ENCODE assay signal across 17 cellular contexts in the genomic region with DNA sequence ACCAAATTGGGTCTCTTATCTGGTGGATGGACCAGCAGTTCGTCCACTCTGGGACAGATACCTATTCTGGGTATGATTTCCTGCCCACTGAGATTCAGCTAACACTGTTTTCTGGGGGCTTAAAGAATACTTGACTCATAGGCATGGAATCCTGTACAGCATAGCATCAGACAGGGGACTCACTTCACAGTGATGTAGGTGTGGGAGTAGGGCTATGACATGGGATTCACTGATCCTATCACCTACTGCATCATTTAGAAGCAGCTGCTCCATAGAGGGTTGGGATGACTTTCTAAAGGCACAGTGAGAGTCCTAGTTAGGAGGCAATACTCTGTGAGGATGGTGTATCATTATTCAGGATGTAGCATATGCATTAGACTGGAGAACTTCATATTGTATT.
DNase-seq lines count a peak whose midpoint lies in the region; ATAC-seq lines count a peak whose summit lies in the region.
"Had no signal": no experiment of that assay in that cellular context is flagged by ENCODE, and none has a peak within 500 bp of the region (broad histone marks: within the 10 kb centered on the region; RNA-seq: fewer than 3 reads in every experiment).

No MANE protein-coding gene starts in this region.

- DNase-seq in activated CD4-positive, alpha-beta T cell treated with anti-CD3 and anti-CD28 coated beads, Interleukin-2, amount 10 ng/mL, durations not matched to agents 24 days and 14 days, result no peak
- DNase-seq in activated CD4-positive, alpha-beta T cell treated with anti-CD3 and anti-CD28 coated beads for 36 hours, result no peak
- DNase-seq in activated T-helper 2 cell treated with anti-CD3 and anti-CD28 coated beads, Interferon-gamma antibody, Interleukin-2, Interleukin-4, amounts not matched to agents 10 μg/mL and 5 μg/mL and 100 μg/mL, durations not matched to agents 14 hours and 24 hours and 36 hours (ENCODE audit: low spot score), result no peak
- DNase-seq in kidney tubule cell (ENCODE audit: low spot score), result peak; percentile 6
- DNase-seq in cerebellar cortex (ENCODE audit: low spot score), result no peak
- no peak for DNase-seq in NCI-H524 treated with DMSO at 0.1 percent for 48 hours (lab: John Stamatoyannopoulos, UW)
- no peak for DNase-seq in superior temporal gyrus (ENCODE audit: extremely low spot score)
- DNase-seq in C1 segment of cervical spinal cord (lab: John Stamatoyannopoulos, UW), result no peak
- DNase-seq: Calu3; CD4-positive, alpha-beta memory T cell; COR-L47; DMS53; DMS79 treated with DMSO at 0.1 percent for 48 hours; GOT3; HFFc6 had no signal

- CTCF ChIA-PET in activated CD4-positive, alpha-beta T cell treated with anti-CD3 and anti-CD28 coated beads for 36 hours (lab: Charles Lee), result no interaction called here

- no peak overlapping the region for H3K4me3 Mint-ChIP-seq in activated CD4-positive, alpha-beta T cell treated with anti-CD3 and anti-CD28 coated beads, Interleukin-2, amount 10 ng/mL, durations not matched to agents 24 days and 14 days
- no peak overlapping the region for H3K4me3 Mint-ChIP-seq in activated CD4-positive, alpha-beta T cell treated with anti-CD3 and anti-CD28 coated beads for 36 hours
- H3K4me3 Mint-ChIP-seq in activated T-helper 2 cell treated with anti-CD3 and anti-CD28 coated beads, Interferon-gamma antibody, Interleukin-2, Interleukin-4, amounts not matched to agents 10 μg/mL and 5 μg/mL and 100 μg/mL, durations not matched to agents 14 hours and 24 hours and 36 hours (ENCODE audit: low read depth), result no peak overlapping the region
- H3K4me3 Mint-ChIP-seq: B cell; CD14-positive monocyte; CD4-positive, alpha-beta memory T cell; HFFc6 had no signal

- peaks cover 53% of the 10 kb centered on the region for H3K4me1 Mint-ChIP-seq in activated CD4-positive, alpha-beta T cell treated with anti-CD3 and anti-CD28 coated beads, Interleukin-2, amount 10 ng/mL, durations not matched to agents 24 days and 14 days
- peaks cover 34% of the 10 kb centered on the region for H3K4me1 Mint-ChIP-seq in activated CD4-positive, alpha-beta T cell treated with anti-CD3 and anti-CD28 coated beads for 36 hours
- H3K4me1 Mint-ChIP-seq in activated T-helper 2 cell treated with anti-CD3 and anti-CD28 coated beads, Interferon-gamma antibody, Interleukin-2, Interleukin-4, amounts not matched to agents 10 μg/mL and 5 μg/mL and 100 μg/mL, durations not matched to agents 14 hours and 24 hours and 36 hours (ENCODE audit: low read depth), result peaks cover 59% of the 10 kb centered on the region
- H3K4me1 Mint-ChIP-seq: CD14-positive monocyte had no signal

- POLR2A ChIA-PET in activated CD4-positive, alpha-beta T cell treated with anti-CD3 and anti-CD28 coated beads for 36 hours (lab: Charles Lee), result no interaction called here

- no peaks in the 10 kb centered on the region for H3K27me3 Mint-ChIP-seq in activated CD4-positive, alpha-beta T cell treated with anti-CD3 and anti-CD28 coated beads, Interleukin-2, amount 10 ng/mL, durations not matched to agents 24 days and 14 days
- H3K27me3 Mint-ChIP-seq in activated CD4-positive, alpha-beta T cell treated with anti-CD3 and anti-CD28 coated beads for 36 hours, result no peaks in the 10 kb centered on the region
- H3K27me3 Mint-ChIP-seq in activated T-helper 2 cell treated with anti-CD3 and anti-CD28 coated beads, Interferon-gamma antibody, Interleukin-2, Interleukin-4, amounts not matched to agents 10 μg/mL and 5 μg/mL and 100 μg/mL, durations not matched to agents 14 hours and 24 hours and 36 hours (ENCODE audit: low read depth), result no peaks in the 10 kb centered on the region
- H3K27me3 Mint-ChIP-seq: B cell; CD4-positive, alpha-beta memory T cell had no signal

- peaks cover 10% of the 10 kb centered on the region for H3K9me3 Mint-ChIP-seq in activated CD4-positive, alpha-beta T cell treated with anti-CD3 and anti-CD28 coated beads, Interleukin-2, amount 10 ng/mL, durations not matched to agents 24 days and 14 days
- H3K9me3 Mint-ChIP-seq in activated CD4-positive, alpha-beta T cell treated with anti-CD3 and anti-CD28 coated beads for 36 hours (ENCODE audit: low read depth), result no peaks in the 10 kb centered on the region
- peaks cover 24% of the 10 kb centered on the region for H3K9me3 Mint-ChIP-seq in activated T-helper 2 cell treated with anti-CD3 and anti-CD28 coated beads, Interferon-gamma antibody, Interleukin-2, Interleukin-4, amounts not matched to agents 10 μg/mL and 5 μg/mL and 100 μg/mL, durations not matched to agents 14 hours and 24 hours and 36 hours
- H3K9me3 Mint-ChIP-seq: HFFc6 had no signal

- ATAC-seq in activated CD4-positive, alpha-beta T cell treated with anti-CD3 and anti-CD28 coated beads for 36 hours, result no peak

- peaks cover 36% of the 10 kb centered on the region for H3K36me3 Mint-ChIP-seq in activated CD4-positive, alpha-beta T cell treated with anti-CD3 and anti-CD28 coated beads, Interleukin-2, amount 10 ng/mL, durations not matched to agents 24 days and 14 days (ENCODE audit: low read depth)
- no peaks in the 10 kb centered on the region for H3K36me3 Mint-ChIP-seq in activated CD4-positive, alpha-beta T cell treated with anti-CD3 and anti-CD28 coated beads for 36 hours (ENCODE audit: low read depth)
- peaks cover 64% of the 10 kb centered on the region for H3K36me3 Mint-ChIP-seq in activated T-helper 2 cell treated with anti-CD3 and anti-CD28 coated beads, Interferon-gamma antibody, Interleukin-2, Interleukin-4, amounts not matched to agents 10 μg/mL and 5 μg/mL and 100 μg/mL, durations not matched to agents 14 hours and 24 hours and 36 hours (ENCODE audit: low read depth)
- H3K36me3 Mint-ChIP-seq: CD14-positive monocyte; CD4-positive, alpha-beta memory T cell had no signal

- peak overlapping the region; percentile 82 for H3K27ac Mint-ChIP-seq in activated CD4-positive, alpha-beta T cell treated with anti-CD3 and anti-CD28 coated beads, Interleukin-2, amount 10 ng/mL, durations not matched to agents 24 days and 14 days
- H3K27ac Mint-ChIP-seq in activated CD4-positive, alpha-beta T cell treated with anti-CD3 and anti-CD28 coated beads for 36 hours, result no peak overlapping the region
- peak overlapping the region; percentile 95 for H3K27ac Mint-ChIP-seq in activated T-helper 2 cell treated with anti-CD3 and anti-CD28 coated beads, Interferon-gamma antibody, Interleukin-2, Interleukin-4, amounts not matched to agents 10 μg/mL and 5 μg/mL and 100 μg/mL, durations not matched to agents 14 hours and 24 hours and 36 hours
- H3K27ac Mint-ChIP-seq: B cell; CD14-positive monocyte; CD4-positive, alpha-beta memory T cell; HFFc6 had no signal

- intact Hi-C loops in activated CD4-positive, alpha-beta T cell treated with anti-CD3 and anti-CD28 coated beads, Interleukin-2, amount 10 ng/mL, durations not matched to agents 24 days and 14 days (cut with micrococcal nuclease), result loop anchor here (1.0 kb wide), 1 partner anchor 9 kb away; no protein-coding TSS in a partner anchor
- intact Hi-C loops in activated CD4-positive, alpha-beta T cell treated with anti-CD3 and anti-CD28 coated beads for 36 hours (cut with DNase I, micrococcal nuclease), result no loop called here
- intact Hi-C loops in activated T-helper 2 cell treated with anti-CD3 and anti-CD28 coated beads, Interferon-gamma antibody, Interleukin-2, Interleukin-4, amounts not matched to agents 10 μg/mL and 5 μg/mL and 100 μg/mL, durations not matched to agents 14 hours and 24 hours and 36 hours (cut with micrococcal nuclease), result no loop called here
